12 cellular contexts compared by ENCODE assay signal in the genomic region with DNA sequence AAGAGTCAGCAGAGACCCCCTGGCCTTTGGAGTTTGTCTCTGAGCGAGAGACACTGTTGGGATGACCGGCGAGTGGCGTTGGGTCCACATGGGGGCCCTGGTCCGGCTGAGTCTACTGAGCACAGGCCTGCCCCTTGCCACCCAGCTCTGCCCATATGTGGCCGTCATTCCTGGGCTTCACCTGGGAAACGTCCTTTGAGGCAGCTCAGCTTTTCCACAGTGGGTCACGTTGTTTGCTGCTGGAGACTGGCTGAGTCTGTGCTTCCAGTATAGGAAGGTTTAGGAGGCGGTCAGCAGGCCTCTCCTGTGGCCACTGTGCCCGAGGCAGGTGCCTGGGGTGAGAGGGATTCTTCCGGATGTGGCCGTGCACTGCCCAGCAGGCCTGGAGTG. TPM values are rescaled to one million over a fixed set of nuclear protein-coding genes. Genes with fewer than 3 reads are reported as not detected.
DNase-seq lines count a peak whose midpoint lies in the region; ATAC-seq and TF ChIP-seq lines count a peak whose summit lies in the region.
"Had no signal": no experiment of that assay in that cellular context is flagged by ENCODE, and none has a peak within 500 bp of the region (broad histone marks: within the 10 kb centered on the region; RNA-seq: fewer than 3 reads in every experiment).

No MANE protein-coding gene starts in this region.

- WGBS in heart right ventricle, 2 donors = 68 to 72% methylated on average over 12 of the region's 12 CpGs
- 67% methylated on average over 12 of the region's 12 CpGs for WGBS in mesenchymal stem cell
- WGBS in urinary bladder = 75% methylated on average over 12 of the region's 12 CpGs

- H3K27me3 ChIP-seq in heart right ventricle (peaks cover 0 to under 1% (median 0%) of the 10 kb centered on the region in 7 donors), mesenchymal stem cell (ENCODE audit: control insufficient read depth in 1 of 2, insufficient read depth in 1 of 2, low read length in 2 of 2) (no peaks in the 10 kb centered on the region)
- H3K27me3 ChIP-seq: heart left ventricle had no signal

- ATAC-seq in heart right ventricle (no peak), left cardiac atrium (no peak), HG03280 (IDR thresholded peaks at IDR 0.05; ENCODE audit: unreplicated experiment) (no peak), HG03196 (IDR thresholded peaks at IDR 0.05; ENCODE audit: unreplicated experiment) (no peak)
- no peak for ATAC-seq in activated T-helper 17 cell treated with anti-CD3 and anti-CD28 coated beads, Interleukin-2, amount 50 U/mL, for 72 hours (replicated peaks)

- peak overlapping the region; percentile 15 for H2BK120ac ChIP-seq in mesenchymal stem cell (ENCODE audit: low read depth, low read length)

- DNase-seq in heart right ventricle = no peak
- no peak for DNase-seq in left cardiac atrium
- DNase-seq in mesenchymal stem cell = no peak
- DNase-seq in GOT3 (lab: John Stamatoyannopoulos, UW) = no peak
- DNase-seq: NCI-H524 had no signal

- no peak for TF ChIP-seq CTCF in heart right ventricle (IDR thresholded peaks at IDR 0.05)

- peak overlapping the region; percentile 97 for H4K91ac ChIP-seq in mesenchymal stem cell (ENCODE audit: low read length)

- peak overlapping the region; percentile 88 to 98 for H2BK12ac ChIP-seq in mesenchymal stem cell (ENCODE audit: low read length in 2 of 2)

- H3K4ac ChIP-seq in mesenchymal stem cell (ENCODE audit: low read depth in 1 of 2, low read length in 2 of 2) = peak overlapping the region; percentile 52 to 81

- H3K9me3 ChIP-seq in heart right ventricle (no peaks in the 10 kb centered on the region), mesenchymal stem cell (ENCODE audit: control insufficient read depth, low read length) (no peaks in the 10 kb centered on the region)
- H3K9me3 ChIP-seq: heart left ventricle had no signal

- no peaks in the 10 kb centered on the region for H3K27me3 Mint-ChIP-seq in activated T-helper 17 cell treated with anti-CD3 and anti-CD28 coated beads, Interleukin-2, amount 50 U/mL, for 72 hours

- H2AK5ac ChIP-seq in mesenchymal stem cell (ENCODE audit: low read length, severe bottlenecking) = peak overlapping the region; percentile 38

- no peaks in the 10 kb centered on the region for H3K9me3 Mint-ChIP-seq in activated T-helper 17 cell treated with anti-CD3 and anti-CD28 coated beads, Interleukin-2, amount 50 U/mL, for 72 hours

- H3K36me3 Mint-ChIP-seq in activated T-helper 17 cell treated with anti-CD3 and anti-CD28 coated beads, Interleukin-2, amount 50 U/mL, for 72 hours (ENCODE audit: low read depth) = peaks cover 30% of the 10 kb centered on the region

- H3K4me1 ChIP-seq in heart right ventricle (peaks cover 10 to 69% (median 41%) of the 10 kb centered on the region in 9 donors), mesenchymal stem cell (ENCODE audit: control insufficient read depth, insufficient read depth, low read depth, low read length) (peaks cover 48% of the 10 kb centered on the region), urinary bladder (ENCODE audit: insufficient read depth) (no peaks in the 10 kb centered on the region)

- H2AFZ ChIP-seq in mesenchymal stem cell (ENCODE audit: low read depth, low read length) = peak overlapping the region; percentile 21

- H2BK15ac ChIP-seq in mesenchymal stem cell (ENCODE audit: low read depth, poor library complexity, severe bottlenecking) = peak overlapping the region; percentile 82

- no peak overlapping the region for H3K23ac ChIP-seq in mesenchymal stem cell (ENCODE audit: low read length in 2 of 2)

- H3K36me3 ChIP-seq in heart right ventricle = peaks cover 0 to 4% (median 0%) of the 10 kb centered on the region in 9 donors
- H3K36me3 ChIP-seq in mesenchymal stem cell (ENCODE audit: control insufficient read depth in 1 of 2, insufficient read depth in 2 of 2, low read depth in 1 of 2, low read length in 2 of 2) = peaks cover 0 to 3% of the 10 kb centered on the region in 2 experiments
- H3K36me3 ChIP-seq in urinary bladder (ENCODE audit: insufficient read depth) = no peaks in the 10 kb centered on the region
- H3K36me3 ChIP-seq: heart left ventricle had no signal

- no peak overlapping the region for H3K4me2 ChIP-seq in mesenchymal stem cell (ENCODE audit: low read length, poor library complexity, severe bottlenecking)

- H3K14ac ChIP-seq in mesenchymal stem cell (ENCODE audit: low read length in 2 of 2) = peak overlapping the region in 1 of 2 experiments; percentile 31

- no peak overlapping the region for H3K4me3 ChIP-seq in heart right ventricle
- H3K4me3 ChIP-seq in mesenchymal stem cell (ENCODE audit: insufficient read depth in 1 of 2, low read depth in 1 of 2, low read length in 2 of 2) = no peak overlapping the region
- H3K4me3 ChIP-seq in urinary bladder (ENCODE audit: low read depth, low read length) = no peak overlapping the region

- peak overlapping the region; percentile 93 for H4K8ac ChIP-seq in mesenchymal stem cell (ENCODE audit: low read length)

- H2BK5ac ChIP-seq in mesenchymal stem cell (ENCODE audit: low read depth, low read length, poor library complexity, severe bottlenecking) = no peak overlapping the region

- H3K9ac ChIP-seq in mesenchymal stem cell (ENCODE audit: low read length) = peak overlapping the region; percentile 51

- intact Hi-C loops in heart right ventricle (cut with DNase I) = no loop called here
- intact Hi-C loops in left cardiac atrium (cut with DNase I) = no loop called here

- H3K27ac Mint-ChIP-seq in activated T-helper 17 cell treated with anti-CD3 and anti-CD28 coated beads, Interleukin-2, amount 50 U/mL, for 72 hours = peak overlapping the region; percentile 89

- peak overlapping the region in 7 of 10 donors; percentile 23 to 94 (median 39) for H3K27ac ChIP-seq in heart right ventricle
- H3K27ac ChIP-seq in mesenchymal stem cell (ENCODE audit: low read length, poor library complexity, severe bottlenecking) = peak overlapping the region; percentile 79
- H3K27ac ChIP-seq in urinary bladder (ENCODE audit: low read depth) = peak overlapping the region; percentile 35

- peak overlapping the region; percentile 85 to 87 for H3K18ac ChIP-seq in mesenchymal stem cell (ENCODE audit: low read depth in 1 of 2, low read length in 2 of 2)

- H3K4me1 Mint-ChIP-seq in activated T-helper 17 cell treated with anti-CD3 and anti-CD28 coated beads, Interleukin-2, amount 50 U/mL, for 72 hours = peaks cover 12% of the 10 kb centered on the region

- no peaks in the 10 kb centered on the region for H3K79me1 ChIP-seq in mesenchymal stem cell (replicated peaks; ENCODE audit: low read length, poor library complexity, severe bottlenecking)

- peak overlapping the region; percentile 60 for H3K4me3 Mint-ChIP-seq in activated T-helper 17 cell treated with anti-CD3 and anti-CD28 coated beads, Interleukin-2, amount 50 U/mL, for 72 hours

RNA-seq across cellular contexts. Expression of gene ADAM8, which starts 17.1 kb away (rescaled TPM):
- total RNA-seq in heart right ventricle (1 to 10 TPM; 1.1 to 6.5 (median 1.7) TPM), left cardiac atrium (1 to 10 TPM; 2.3 to 3.8 TPM), urinary bladder (3.0 TPM)
- polyA plus RNA-seq in heart right ventricle (1 to 10 TPM in 1 of 2 donors, under 1 TPM in 1; 0.88 to 1.4 TPM), urinary bladder (5.7 TPM)
- 100 to 1,000 TPM in 1 of 2 donors, 10 to 100 TPM in 1; 83.7 to 336 TPM for total RNA-seq in activated T-helper 17 cell treated with anti-CD3 and anti-CD28 coated beads, Interleukin-2, amount 50 U/mL, for 72 hours
- polyA plus RNA-seq in mesenchymal stem cell (2013, experiment 1 of 2) = 0.50 TPM
- polyA plus RNA-seq in mesenchymal stem cell (2013, experiment 2 of 2) = 0.41 TPM

RNA-seq across cellular contexts. Expression of gene VENTX, which starts 21.9 kb away (rescaled TPM):
- total RNA-seq in heart right ventricle = 1 to 10 TPM in 1 of 10 donors, under 1 TPM in 8, not detected in 1; 0.19 to 1.5 (median 0.42) TPM
- 1 to 10 TPM in 1 of 2 donors, under 1 TPM in 1; 0.83 to 1.3 TPM for polyA plus RNA-seq in heart right ventricle
- total RNA-seq in left cardiac atrium = 1 to 10 TPM; 1.3 TPM
- total RNA-seq in activated T-helper 17 cell treated with anti-CD3 and anti-CD28 coated beads, Interleukin-2, amount 50 U/mL, for 72 hours = under 1 TPM in 1 of 2 donors, not detected in 1; 0.21 TPM
- polyA plus RNA-seq in mesenchymal stem cell (2013, experiment 1 of 2) = not detected
- not detected for polyA plus RNA-seq in mesenchymal stem cell (2013, experiment 2 of 2)
- total RNA-seq in urinary bladder = not detected
- polyA plus RNA-seq in urinary bladder = 1.3 TPM
- total RNA-seq: bronchial epithelial cell had no signal
- polyA plus RNA-seq: BJ had no signal

RNA-seq across cellular contexts. Expression of gene UTF1, which starts 29.6 kb away (rescaled TPM):
- total RNA-seq in heart right ventricle (not detected), left cardiac atrium (not detected), urinary bladder (not detected)
- polyA plus RNA-seq in heart right ventricle (not detected), urinary bladder (not detected)
- total RNA-seq in activated T-helper 17 cell treated with anti-CD3 and anti-CD28 coated beads, Interleukin-2, amount 50 U/mL, for 72 hours = not detected
- not detected for polyA plus RNA-seq in mesenchymal stem cell (2013, experiment 1 of 2)
- not detected for polyA plus RNA-seq in mesenchymal stem cell (2013, experiment 2 of 2)
- total RNA-seq: bronchial epithelial cell, heart left ventricle had no signal
- polyA plus RNA-seq: BJ, heart left ventricle had no signal

RNA-seq across cellular contexts. Expression of gene TUBGCP2, which starts 49.1 kb away (rescaled TPM):
- total RNA-seq in heart right ventricle (10 to 100 TPM; 31.5 to 48.3 (median 36.9) TPM), left cardiac atrium (10 to 100 TPM; 33.6 to 36.6 TPM), urinary bladder (27.8 TPM)
- polyA plus RNA-seq in heart right ventricle (10 to 100 TPM; 37.5 to 77.6 TPM), urinary bladder (35.6 TPM)
- 10 to 100 TPM; 47.8 to 55.8 TPM for total RNA-seq in activated T-helper 17 cell treated with anti-CD3 and anti-CD28 coated beads, Interleukin-2, amount 50 U/mL, for 72 hours
- polyA plus RNA-seq in mesenchymal stem cell (2013, experiment 1 of 2) = 36.2 TPM
- polyA plus RNA-seq in mesenchymal stem cell (2013, experiment 2 of 2) = 35.4 TPM

RNA-seq across cellular contexts. Expression of gene ZNF511, which starts 49.1 kb away (rescaled TPM):
- 10 to 100 TPM; 30.6 to 54.6 (median 43.5) TPM for total RNA-seq in heart right ventricle
- 100 to 1,000 TPM in 1 of 2 donors, 10 to 100 TPM in 1; 38.7 to 129 TPM for polyA plus RNA-seq in heart right ventricle
- total RNA-seq in left cardiac atrium = 10 to 100 TPM; 34.3 to 44.6 TPM
- total RNA-seq in activated T-helper 17 cell treated with anti-CD3 and anti-CD28 coated beads, Interleukin-2, amount 50 U/mL, for 72 hours = 10 to 100 TPM; 52.8 to 74.2 TPM
- 17.8 TPM for polyA plus RNA-seq in mesenchymal stem cell (2013, experiment 1 of 2)
- 17.9 TPM for polyA plus RNA-seq in mesenchymal stem cell (2013, experiment 2 of 2)
- 24.1 TPM for total RNA-seq in urinary bladder
- polyA plus RNA-seq in urinary bladder = 41.5 TPM

Comparison
In these comparisons a context has a peak if more than half of its experiments do, and no peak if none do; other contexts are left out.
1. RNA of gene ADAM8, which starts 17.1 kb away (total RNA-seq): 83.7 to 336 TPM in activated T-helper 17 cell treated with anti-CD3 and anti-CD28 coated beads, Interleukin-2, amount 50 U/mL, for 72 hours; 2.3 to 3.8 TPM in left cardiac atrium, 3.0 TPM in urinary bladder (single experiment) and 1.1 to 6.5 TPM in heart right ventricle; every median in the first group is over 10 times any median in the second.
2. Peak in every context shown above with its lines, with median percentiles within 50 percentile points of each other: H3K27ac ChIP-seq.